ENCODE assay signal across 10 cellular contexts in the genomic region with DNA sequence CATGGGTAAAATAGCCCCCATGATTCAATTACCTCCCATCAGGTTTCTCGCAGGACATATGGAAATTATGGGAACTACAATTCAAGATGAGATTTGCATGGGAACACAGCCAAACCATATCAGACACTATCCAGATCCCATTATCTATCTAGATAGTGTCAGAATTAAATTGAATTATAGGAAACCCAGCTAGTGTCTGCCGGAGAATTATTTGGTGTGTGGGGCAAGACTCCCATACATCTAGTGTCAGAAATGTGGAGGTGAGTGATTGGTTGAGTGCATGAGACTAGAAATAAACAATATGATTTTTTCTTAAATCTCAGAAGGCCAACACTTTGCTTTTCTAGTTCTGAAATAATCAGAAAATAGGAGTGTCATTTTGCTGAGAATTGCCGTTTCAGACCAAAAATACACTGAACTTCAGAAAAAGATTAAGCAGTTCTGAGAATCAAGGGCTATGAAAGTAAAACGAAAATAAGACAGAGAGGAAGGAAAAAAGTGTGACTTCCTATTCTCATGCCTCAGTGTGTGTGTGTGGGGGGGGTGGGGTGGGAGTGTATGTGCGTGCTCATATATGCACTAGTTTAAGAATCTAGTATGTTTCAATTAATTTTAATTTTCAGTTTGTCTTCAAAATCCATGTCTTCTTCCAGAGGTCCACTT. TPM values are rescaled to one million over a fixed set of nuclear protein-coding genes. Genes with fewer than 3 reads are reported as not detected.
DNase-seq lines count a peak whose midpoint lies in the region; ATAC-seq, FAIRE-seq and TF ChIP-seq lines count a peak whose summit lies in the region.
"Had no signal": no experiment of that assay in that cellular context is flagged by ENCODE, and none has a peak within 500 bp of the region (broad histone marks: within the 10 kb centered on the region; RNA-seq: fewer than 3 reads in every experiment).

No MANE protein-coding gene starts in this region.

- H3K4me1 Mint-ChIP-seq in naive B cell = peaks cover 32 to 61% (median 59%) of the 10 kb centered on the region in 3 donors
- H3K4me1 Mint-ChIP-seq in H9 = no peaks in the 10 kb centered on the region

- no peak overlapping the region for H3K4me2 ChIP-seq in H9 (ENCODE audit: insufficient read depth, insufficient read length, low read length)

- no peak overlapping the region for H4K5ac ChIP-seq in H9 (ENCODE audit: insufficient read length, low read depth, low read length)

- in situ Hi-C loops in KBM-7 (cut with MboI; ENCODE audit: low pct_unique_long_range_greater_than_20kb, low sequenced_read_pairs) = no loop called here

- TF ChIP-seq CTCF in D721Med (IDR thresholded peaks at IDR 0.05; ENCODE audit: insufficient read depth, missing control alignments) (no peak), H9 (conservative IDR thresholded peaks at IDR 0.05) (no peak)

- no peak overlapping the region for H3K27ac ChIP-seq in H9 (ENCODE audit: insufficient read length, low read depth, low read length)
- H3K27ac ChIP-seq: SK-N-MC had no signal

- H2AFZ ChIP-seq in H9 (ENCODE audit: low read length) = no peak overlapping the region

- no peaks in the 10 kb centered on the region for H4K20me1 ChIP-seq in H9 (ENCODE audit: control insufficient read depth, insufficient read depth, insufficient read length)

- no peak overlapping the region for H3K56ac ChIP-seq in H9 (ENCODE audit: insufficient read length, low read depth, low read length)

- H3T11ph ChIP-seq in H9 (ENCODE audit: low read length) = no peak overlapping the region

- no peak overlapping the region for H4K8ac ChIP-seq in H9 (replicated peaks; ENCODE audit: insufficient read length, low read depth, low read length)

- H3K27me3 Mint-ChIP-seq in naive B cell (no peaks in the 10 kb centered on the region), H9 (ENCODE audit: low read depth) (no peaks in the 10 kb centered on the region)

- H3K4me3 Mint-ChIP-seq in naive B cell = peak overlapping the region; percentile 55 to 83 (median 72)
- H3K4me3 Mint-ChIP-seq in H9 = no peak overlapping the region

- H3K79me2 ChIP-seq in H9 (ENCODE audit: insufficient read depth, low read length) = no peaks in the 10 kb centered on the region

- H2BK15ac ChIP-seq in H9 (ENCODE audit: low read depth, low read length) = no peak overlapping the region

- ATAC-seq in GM18520 (IDR thresholded peaks at IDR 0.05; ENCODE audit: unreplicated experiment) (peak; percentile 46), GM21390 (IDR thresholded peaks at IDR 0.05; ENCODE audit: unreplicated experiment) (peak; percentile 69), naive B cell (ENCODE audit: low read depth in 2 of 2) (peak; percentile 85 to 87)

- H3K9ac ChIP-seq in H9 (ENCODE audit: extremely low read depth, insufficient read length, low read length) = no peak overlapping the region

- H2AK5ac ChIP-seq in H9 (ENCODE audit: insufficient read length, low read length) = no peak overlapping the region

- no peak overlapping the region for H3K18ac ChIP-seq in H9 (ENCODE audit: insufficient read length, low read depth, low read length)

- no peak overlapping the region for H3K4ac ChIP-seq in H9 (ENCODE audit: low read depth, low read length)

- H3K14ac ChIP-seq in H9 (ENCODE audit: insufficient read depth, low read length) = no peak overlapping the region

- no peak overlapping the region for H2BK20ac ChIP-seq in H9 (ENCODE audit: low read depth, low read length, poor library complexity, severe bottlenecking)

- peak; percentile 46 for DNase-seq in KBM-7
- peak; percentile 40 for DNase-seq in naive B cell
- no peak for DNase-seq in D721Med (ENCODE audit: insufficient read length, low spot score)
- no peak for DNase-seq in NCI-H1105 (lab: John Stamatoyannopoulos, UW)
- DNase-seq in H9 = no peak
- DNase-seq: NCI-H1930 had no signal

- no peak overlapping the region for H2BK12ac ChIP-seq in H9 (ENCODE audit: insufficient read length, low read depth, low read length)

- no peak for FAIRE-seq in D721Med (lab: Jason Lieb, UNC)

- H3K36me3 Mint-ChIP-seq in naive B cell (no peaks in the 10 kb centered on the region), H9 (ENCODE audit: insufficient read depth in 1 of 3, low read depth in 3 of 3) (peaks cover 0 to 2% (median 0%) of the 10 kb centered on the region in 3 experiments; a peak in 2 of 7 replicates)

- no peak overlapping the region for H2BK5ac ChIP-seq in H9 (ENCODE audit: insufficient read length, low read length)

- peaks cover 0 to 2% (median 0%) of the 10 kb centered on the region in 7 donors for H3K9me3 Mint-ChIP-seq in naive B cell
- H3K9me3 Mint-ChIP-seq in H9 = peaks cover 0 to 3% of the 10 kb centered on the region in 2 experiments; a peak in 3 of 5 replicates

- H4K91ac ChIP-seq in H9 (ENCODE audit: insufficient read length, low read depth, low read length) = no peak overlapping the region

- H3K27ac Mint-ChIP-seq in naive B cell = peak overlapping the region; percentile 85 to 95 (median 91)
- no peak overlapping the region for H3K27ac Mint-ChIP-seq in H9

- no peaks in the 10 kb centered on the region for H3K23me2 ChIP-seq in H9 (ENCODE audit: insufficient read length, low read depth, low read length, poor library complexity, severe bottlenecking)

- no CpG with 5 or more reads among the region's 5 CpGs for WGBS in H9 (ENCODE audit: extremely low coverage, insufficient read length, low lambda C conversion rate)

- H3K4me1 ChIP-seq in H9 (ENCODE audit: insufficient read depth, low read length) = no peaks in the 10 kb centered on the region

- no peak overlapping the region for H3K23ac ChIP-seq in H9 (ENCODE audit: insufficient read length, low read depth, low read length)

- H3K9me3 ChIP-seq in H9 (ENCODE audit: control insufficient read depth, low read depth, low read length) = no peaks in the 10 kb centered on the region

- no peaks in the 10 kb centered on the region for H3K27me3 ChIP-seq in H9 (ENCODE audit: insufficient read depth, low read length)

- H2BK120ac ChIP-seq in H9 (ENCODE audit: low read depth, low read length, poor library complexity, severe bottlenecking) = no peak overlapping the region

- no peaks in the 10 kb centered on the region for H3K79me1 ChIP-seq in H9 (ENCODE audit: insufficient read depth, low read depth, low read length, poor library complexity, severe bottlenecking)

RNA-seq across cellular contexts. Expression of gene CASP12, which starts 21.3 kb away (rescaled TPM):
- polyA plus RNA-seq in naive B cell (ENCODE audit: low read depth in 6 of 6) = under 1 TPM in 2 of 6 donors, not detected in 4; 0.31 to 0.45 TPM
- total RNA-seq in H9 (2021) = not detected in 2 replicates
- total RNA-seq: kidney epithelial cell had no signal

Comparison
In these comparisons a context has a peak if more than half of its experiments do, and no peak if none do; other contexts are left out.
1. DNase-seq: peak in KBM-7 (single experiment) and naive B cell (single experiment); none in D721Med (single experiment), NCI-H1105 (single experiment) and H9 (single experiment).
2. H3K27ac Mint-ChIP-seq: peak in naive B cell (6 of 6); none in H9 (0 of 3).
3. H3K4me3 Mint-ChIP-seq: peak in naive B cell (8 of 8); none in H9 (0 of 2).
4. Peak in every context shown above with its lines, with median percentiles within 50 percentile points of each other: ATAC-seq.